In the genomic region with DNA sequence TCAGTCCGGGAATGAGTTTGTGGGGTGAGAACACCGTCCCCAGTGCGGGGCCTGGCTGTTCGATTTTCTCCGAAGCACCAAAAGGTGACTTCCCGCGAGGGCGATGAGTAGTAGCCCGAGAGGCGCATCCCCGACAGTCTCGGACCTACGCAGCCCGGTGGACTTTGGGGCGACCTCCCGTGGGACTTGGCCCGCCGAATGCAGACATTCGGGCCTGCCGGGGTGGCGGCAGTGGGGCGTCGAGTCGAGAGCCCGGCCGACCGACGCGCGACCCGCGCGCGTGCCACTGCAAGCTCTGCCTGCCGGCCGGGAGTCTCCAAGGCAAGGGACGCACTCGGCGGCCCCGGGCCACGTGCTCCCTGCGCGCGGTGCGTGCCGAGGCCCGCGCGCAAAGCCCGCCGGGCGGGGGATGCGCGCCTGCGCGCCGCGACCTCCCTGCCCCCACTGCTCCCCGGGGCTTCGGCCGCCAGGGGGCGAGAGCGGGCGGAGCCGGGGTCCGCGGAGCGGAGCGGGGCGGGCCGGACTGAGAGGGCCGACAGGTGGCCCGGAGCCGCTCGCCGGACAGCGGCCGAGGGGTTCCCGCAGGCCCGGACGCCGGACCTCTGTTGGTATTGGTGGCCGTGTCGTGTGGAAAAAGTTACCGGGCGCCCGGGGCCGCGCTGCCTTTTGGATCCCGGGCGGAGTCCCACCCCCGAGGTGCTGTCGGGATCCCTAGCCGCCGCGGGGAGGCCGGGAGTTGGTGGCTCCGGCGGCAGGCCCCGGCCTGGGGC, we compare ENCODE assay signal across 8 cellular contexts. TPM values are rescaled to one million over a fixed set of nuclear protein-coding genes. Genes with fewer than 3 reads are reported as not detected.
A peak's percentile ranks its signal among the peaks of the same experiment; 100 is the strongest.
DNase-seq lines count a peak whose midpoint lies in the region; ATAC-seq, FAIRE-seq and TF ChIP-seq lines count a peak whose summit lies in the region.

No MANE protein-coding gene starts in this region.

- DNase-seq in NCI-H1417 (lab: John Stamatoyannopoulos, UW) (peak; percentile 65 to 87 (median 85)), NCI-H1417 treated with DMSO at 0.1 percent for 48 hours (lab: John Stamatoyannopoulos, UW) (no peak), NCI-H774 (lab: John Stamatoyannopoulos, UW) (peak; percentile 82), endothelial cell of umbilical vein (ENCODE audit: low read depth, low spot score) (peak; percentile 81), midbrain (lab: John Stamatoyannopoulos, UW) (peak; percentile 82)
- DNase-seq in activated CD8-positive, alpha-beta memory T cell treated with anti-CD3 and anti-CD28 coated beads, Interleukin-2, amount 50 U/mL, for 48 hours = peak; percentile 96
- peak; percentile 87 for DNase-seq in stimulated activated CD8-positive, alpha-beta memory T cell treated with anti-CD3 and anti-CD28 coated beads, Interleukin-15, amount 100 ng/mL, for 24 hours (ENCODE audit: low read depth)

- intact Hi-C loops in endothelial cell of umbilical vein (cut with micrococcal nuclease) = loop anchor here (5.0 kb wide), 1 partner anchor 198 kb away; no protein-coding TSS in a partner anchor

- H3K9me1 ChIP-seq in endothelial cell of umbilical vein (replicated peaks; ENCODE audit: control insufficient read depth, extremely low read depth, insufficient read depth, low read length) = no peaks in the 10 kb centered on the region

- H3K4me2 ChIP-seq in endothelial cell of umbilical vein (ENCODE audit: insufficient read depth, low read length) = peak overlapping the region; percentile 74

- H3K27me3 ChIP-seq in endothelial cell of umbilical vein (ENCODE audit: control insufficient read depth in 2 of 2, insufficient read depth in 2 of 2, low read length in 2 of 2) = no peaks in the 10 kb centered on the region

- peak overlapping the region; percentile 82 to 98 (median 86) for H3K4me3 ChIP-seq in endothelial cell of umbilical vein (replicated peaks in 1 of 3; ENCODE audit: insufficient read depth in 1 of 3, low read depth in 1 of 3, low read length in 3 of 3)

- peak overlapping the region; percentile 96 for H3K9ac ChIP-seq in endothelial cell of umbilical vein (replicated peaks; ENCODE audit: extremely low read depth, insufficient read depth, low read length)

- peaks cover 11 to 17% of the 10 kb centered on the region in 2 experiments for H3K36me3 ChIP-seq in endothelial cell of umbilical vein (ENCODE audit: control insufficient read depth in 2 of 2, extremely low read depth in 1 of 2, insufficient read depth in 2 of 2, low read length in 2 of 2)

- H3K4me1 ChIP-seq in endothelial cell of umbilical vein (ENCODE audit: control insufficient read depth, extremely low read depth, insufficient read depth, low read length) = peaks cover 18% of the 10 kb centered on the region

- H3K79me2 ChIP-seq in endothelial cell of umbilical vein (ENCODE audit: control insufficient read depth, insufficient read depth, low read length) = peaks cover 41% of the 10 kb centered on the region

- H3K27ac ChIP-seq in endothelial cell of umbilical vein (ENCODE audit: insufficient read depth, low read depth, low read length) = peak overlapping the region; percentile 83

- TF ChIP-seq POLR2A in endothelial cell of umbilical vein (IDR thresholded peaks at IDR 0.05; ENCODE audit: low read depth, low read length) = no peak

- H3K9me3 ChIP-seq in endothelial cell of umbilical vein (replicated peaks; ENCODE audit: control insufficient read depth, insufficient read depth, low read length) = no peaks in the 10 kb centered on the region

- POLR2A ChIA-PET in endothelial cell of umbilical vein (lab: Charles Lee) = interaction anchor here (0.7 to 1.7 kb wide), 3 partner anchors 44 to 873 kb away, joined by 3 to 5 read pairs (median 4); no protein-coding TSS in a partner anchor

- CTCF ChIA-PET in endothelial cell of umbilical vein (lab: Charles Lee) = interaction anchor here (1.0 to 13.8 kb wide), 3 partner anchors 36 to 97 kb away, joined by 5 to 583 read pairs (median 9); no protein-coding TSS in a partner anchor

- H2AFZ ChIP-seq in endothelial cell of umbilical vein (ENCODE audit: low read depth, low read length) = no peak overlapping the region

- peak; percentile 22 for ATAC-seq in HG02981 (IDR thresholded peaks at IDR 0.05; ENCODE audit: unreplicated experiment)

- no peaks in the 10 kb centered on the region for H4K20me1 ChIP-seq in endothelial cell of umbilical vein (replicated peaks; ENCODE audit: control insufficient read depth, extremely low read depth, insufficient read depth, low read length)

- peak; percentile 68 to 95 for TF ChIP-seq CTCF in endothelial cell of umbilical vein (IDR thresholded peaks at IDR 0.05; ENCODE audit: extremely low read depth in 1 of 2, insufficient read depth in 1 of 2, low read depth in 1 of 2, low read length in 2 of 2)

- FAIRE-seq in endothelial cell of umbilical vein (lab: Jason Lieb, UNC) = peak; percentile 28

- dilution Hi-C loops in endothelial cell of umbilical vein (cut with MboI; ENCODE audit: extremely low pct_ligation_motif_present, low sequenced_read_pairs) = no loop called here

- BruUV-seq in endothelial cell of umbilical vein (replicated peaks; lab: Mats Ljungman, UMichigan) = no TSS peak

TF ChIP-seq in endothelial cell of umbilical vein, 7 proteins besides CTCF, POLR2A, EP300 and RAD21:
- TF ChIP-seq MYC (IDR thresholded peaks at IDR 0.05; ENCODE audit: low read depth, low read length) (peak; percentile 66), POLR2AphosphoS5 (IDR thresholded peaks at IDR 0.05; ENCODE audit: insufficient read depth, low read depth, low read length) (peak; percentile 97), JUN (IDR thresholded peaks at IDR 0.05; ENCODE audit: borderline replicate concordance, insufficient read depth, insufficient read length, low read depth) (no peak)
- TF ChIP-seq, protein P1, sequence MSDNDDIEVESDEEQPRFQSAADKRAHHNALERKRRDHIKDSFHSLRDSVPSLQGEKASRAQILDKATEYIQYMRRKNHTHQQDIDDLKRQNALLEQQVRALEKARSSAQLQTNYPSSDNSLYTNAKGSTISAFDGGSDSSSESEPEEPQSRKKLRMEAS (IDR thresholded peaks at IDR 0.05; ENCODE audit: insufficient read depth, insufficient read length) = peak; percentile 93

RNA-seq across cellular contexts. Expression of a gene that starts 1.8 kb away (rescaled TPM):
- 1,418 and 1,488 TPM in 2 replicates for total RNA-seq in endothelial cell of umbilical vein
- 273 and 404 TPM in 2 replicates for polyA plus RNA-seq in endothelial cell of umbilical vein
- 749 and 766 TPM in 2 replicates for polyA plus RNA-seq in endothelial cell of umbilical vein (2011; cell fraction: cytosol; rRNA removed)
- 329 and 598 TPM in 2 replicates for polyA plus RNA-seq in endothelial cell of umbilical vein (2011; cell fraction: nucleus; rRNA removed)
- polyA plus RNA-seq in endothelial cell of umbilical vein (2012) = 1,179 and 1,542 TPM in 2 replicates
- 229 and 282 TPM in 2 replicates for polyA minus RNA-seq in endothelial cell of umbilical vein
- polyA minus RNA-seq in endothelial cell of umbilical vein (2011; cell fraction: cytosol; rRNA and poly(A)+ RNA removed) = 411 TPM
- polyA minus RNA-seq in endothelial cell of umbilical vein (2011; cell fraction: nucleus; rRNA and poly(A)+ RNA removed) = 112 and 238 TPM in 2 replicates
